In the genomic region with DNA sequence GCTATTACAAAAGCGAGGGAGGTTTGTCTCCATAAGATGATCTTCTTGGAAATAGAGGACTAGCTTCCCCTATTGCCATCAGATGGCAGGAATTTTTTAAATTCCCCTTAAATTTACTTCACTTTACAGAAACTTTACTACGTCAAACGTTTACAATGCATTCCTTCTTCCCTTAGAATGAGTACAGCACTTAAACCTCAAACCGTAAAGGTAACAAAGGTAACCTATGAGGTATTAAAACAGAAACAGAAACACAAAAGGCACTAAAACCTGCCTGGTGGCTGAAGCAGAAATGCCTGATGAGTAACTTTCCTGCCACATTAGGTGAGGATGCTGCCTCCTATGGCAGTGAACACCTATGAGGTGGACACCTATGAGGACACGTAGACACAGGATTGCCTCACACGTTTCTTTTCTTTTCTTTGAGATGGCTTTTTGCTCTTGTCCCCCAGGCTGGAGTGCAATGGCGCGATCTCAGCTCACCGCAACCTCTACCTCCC, we compare ENCODE assay signal across 25 cellular contexts. TPM values are rescaled to one million over a fixed set of nuclear protein-coding genes. Genes with fewer than 3 reads are reported as not detected.
"Had no signal": no experiment of that assay in that cellular context is flagged by ENCODE, and none has a peak within 500 bp of the region (broad histone marks: within the 10 kb centered on the region; RNA-seq: fewer than 3 reads in every experiment).

No MANE protein-coding gene starts in this region.

- H3K9me3 ChIP-seq: colonic mucosa, esophagus muscularis mucosa, esophagus squamous epithelium, gastrocnemius medialis, gastroesophageal sphincter, heart left ventricle had no signal

- H3K27me3 ChIP-seq: colonic mucosa, dorsolateral prefrontal cortex, esophagus muscularis mucosa, esophagus squamous epithelium, foreskin keratinocyte, gastrocnemius medialis, gastroesophageal sphincter, heart right ventricle had no signal

- ATAC-seq: effector memory CD8-positive, alpha-beta T cell; foreskin keratinocyte; gastrocnemius medialis; gastroesophageal sphincter; heart left ventricle; heart right ventricle had no signal

- H3K36me3 ChIP-seq: colonic mucosa, esophagus muscularis mucosa, esophagus squamous epithelium, gastrocnemius medialis, gastroesophageal sphincter, heart left ventricle, heart right ventricle had no signal

- H3K27ac ChIP-seq: colonic mucosa, coronary artery, dorsolateral prefrontal cortex, epithelial cell of prostate, esophagus muscularis mucosa, esophagus squamous epithelium, foreskin keratinocyte, gastrocnemius medialis, gastroesophageal sphincter, heart left ventricle, heart right ventricle had no signal

- H3K4me3 ChIP-seq: colonic mucosa, coronary artery, dorsolateral prefrontal cortex, esophagus muscularis mucosa, esophagus squamous epithelium, gastrocnemius medialis, gastroesophageal sphincter, heart left ventricle, heart right ventricle had no signal

- DNase-seq: colonic mucosa; cortex of kidney; dermis blood vessel endothelial cell; dorsolateral prefrontal cortex; effector CD4-positive, alpha-beta T cell; effector CD8-positive, alpha-beta T cell; effector memory CD4-positive, alpha-beta T cell; effector memory CD8-positive, alpha-beta T cell; endodermal cell; erythroblast; esophagus squamous epithelium; foreskin fibroblast; foreskin keratinocyte; foreskin melanocyte; gastrocnemius medialis; glutamatergic neuron; head of caudate nucleus; heart left ventricle; heart right ventricle had no signal

- H3K4me1 ChIP-seq: colonic mucosa, esophagus muscularis mucosa, esophagus squamous epithelium, foreskin keratinocyte, gastrocnemius medialis, gastroesophageal sphincter, heart left ventricle, heart right ventricle had no signal

RNA-seq across cellular contexts. Expression of gene DIO2, which starts 25.0 kb away (rescaled TPM):
- total RNA-seq: dermis microvascular lymphatic vessel endothelial cell, epithelial cell of proximal tubule had no signal
